In genomic region chr6:50836231-50836630, GRCh38 we compare ENCODE assay signal across 2 cellular contexts.
TF ChIP-seq lines count a peak whose summit lies in the region.

No MANE protein-coding gene starts in this region.

TF ChIP-seq in GM23338, 12 proteins besides CTCF, POLR2A, EP300 and RAD21:
- no peak for TF ChIP-seq ETS1 (IDR thresholded peaks at IDR 0.05)
- peak; percentile 42 for TF ChIP-seq EZH2 (IDR thresholded peaks at IDR 0.05; ENCODE audit: low read depth, unreplicated experiment)
- no peak for TF ChIP-seq NANOG (IDR thresholded peaks at IDR 0.05; ENCODE audit: borderline replicate concordance)
- no peak for TF ChIP-seq ZNF462 (CRISPR knock-in tag; IDR thresholded peaks at IDR 0.05)
- TF ChIP-seq EZH2phosphoT487 (IDR thresholded peaks at IDR 0.05; ENCODE audit: unreplicated experiment), result peak; percentile 49
- TF ChIP-seq STAT1 (IDR thresholded peaks at IDR 0.05; ENCODE audit: unreplicated experiment), result no peak
- no peak for TF ChIP-seq POLR2AphosphoS5 (IDR thresholded peaks at IDR 0.05; ENCODE audit: low read depth)
- TF ChIP-seq CREB1 (CRISPR knock-in tag; IDR thresholded peaks at IDR 0.05; ENCODE audit: low read depth), result no peak

TF ChIP-seq in K562, 482 proteins besides CTCF, POLR2A, EP300 and RAD21:
- TF ChIP-seq ZNF586 (CRISPR knock-in tag; conservative IDR thresholded peaks at IDR 0.05), result no peak
- TF ChIP-seq E2F6 (IDR thresholded peaks at IDR 0.05; ENCODE audit: borderline replicate concordance in 1 of 2, extremely low read depth in 1 of 2, insufficient read depth in 1 of 2, insufficient read length in 1 of 2, low read depth in 1 of 2, low read length in 1 of 2, poor library complexity in 1 of 2, severe bottlenecking in 1 of 2), result peak in 1 of 2 experiments; percentile 10
- peak; percentile 92 for TF ChIP-seq ZBTB33 (CRISPR knock-in tag; IDR thresholded peaks at IDR 0.05)
- TF ChIP-seq TRIM25 (IDR thresholded peaks at IDR 0.05; ENCODE audit: borderline replicate concordance), result no peak
- TF ChIP-seq NFIC (IDR thresholded peaks at IDR 0.05), result 0 out of 2 replicates have a peak, but pooled peaks have one; percentile 13
- no peak for TF ChIP-seq MEIS2 (IDR thresholded peaks at IDR 0.05; ENCODE audit: partially characterized antibody)
- TF ChIP-seq OTX1 (CRISPR knock-in tag; IDR thresholded peaks at IDR 0.05), result no peak
- peak; percentile 81 for TF ChIP-seq RFX1 (IDR thresholded peaks at IDR 0.05)
TF ChIP-seq in K562: peak in this region for 4.
